In the genomic region with DNA sequence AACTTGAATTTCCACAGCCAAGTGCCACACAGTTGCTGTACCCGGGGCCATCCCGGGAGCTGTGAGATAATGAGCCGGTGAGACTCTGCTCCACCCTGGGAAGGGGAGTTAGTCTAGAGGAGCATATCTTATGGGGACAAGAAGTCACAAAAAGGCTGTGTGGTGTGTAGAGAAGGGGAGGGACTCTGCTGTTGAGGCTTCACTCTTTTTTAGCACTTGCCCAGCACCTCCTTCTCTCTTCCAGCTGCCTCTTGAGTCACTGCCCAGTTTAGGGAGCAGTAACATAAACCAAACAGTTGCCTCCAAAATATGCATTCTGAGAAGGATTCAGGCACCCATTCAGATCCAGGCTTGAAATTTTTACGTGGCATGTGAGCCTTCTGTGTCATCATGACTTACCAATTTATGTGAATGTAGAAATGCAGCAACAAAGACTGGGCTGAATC, we compare ENCODE assay signal across 1 cellular context.
TF ChIP-seq lines count a peak whose summit lies in the region.

No MANE protein-coding gene starts in this region.

TF ChIP-seq in K562, 482 proteins besides CTCF, POLR2A, EP300 and RAD21 (continued from another document and continues in another):
- TF ChIP-seq, protein P1, sequence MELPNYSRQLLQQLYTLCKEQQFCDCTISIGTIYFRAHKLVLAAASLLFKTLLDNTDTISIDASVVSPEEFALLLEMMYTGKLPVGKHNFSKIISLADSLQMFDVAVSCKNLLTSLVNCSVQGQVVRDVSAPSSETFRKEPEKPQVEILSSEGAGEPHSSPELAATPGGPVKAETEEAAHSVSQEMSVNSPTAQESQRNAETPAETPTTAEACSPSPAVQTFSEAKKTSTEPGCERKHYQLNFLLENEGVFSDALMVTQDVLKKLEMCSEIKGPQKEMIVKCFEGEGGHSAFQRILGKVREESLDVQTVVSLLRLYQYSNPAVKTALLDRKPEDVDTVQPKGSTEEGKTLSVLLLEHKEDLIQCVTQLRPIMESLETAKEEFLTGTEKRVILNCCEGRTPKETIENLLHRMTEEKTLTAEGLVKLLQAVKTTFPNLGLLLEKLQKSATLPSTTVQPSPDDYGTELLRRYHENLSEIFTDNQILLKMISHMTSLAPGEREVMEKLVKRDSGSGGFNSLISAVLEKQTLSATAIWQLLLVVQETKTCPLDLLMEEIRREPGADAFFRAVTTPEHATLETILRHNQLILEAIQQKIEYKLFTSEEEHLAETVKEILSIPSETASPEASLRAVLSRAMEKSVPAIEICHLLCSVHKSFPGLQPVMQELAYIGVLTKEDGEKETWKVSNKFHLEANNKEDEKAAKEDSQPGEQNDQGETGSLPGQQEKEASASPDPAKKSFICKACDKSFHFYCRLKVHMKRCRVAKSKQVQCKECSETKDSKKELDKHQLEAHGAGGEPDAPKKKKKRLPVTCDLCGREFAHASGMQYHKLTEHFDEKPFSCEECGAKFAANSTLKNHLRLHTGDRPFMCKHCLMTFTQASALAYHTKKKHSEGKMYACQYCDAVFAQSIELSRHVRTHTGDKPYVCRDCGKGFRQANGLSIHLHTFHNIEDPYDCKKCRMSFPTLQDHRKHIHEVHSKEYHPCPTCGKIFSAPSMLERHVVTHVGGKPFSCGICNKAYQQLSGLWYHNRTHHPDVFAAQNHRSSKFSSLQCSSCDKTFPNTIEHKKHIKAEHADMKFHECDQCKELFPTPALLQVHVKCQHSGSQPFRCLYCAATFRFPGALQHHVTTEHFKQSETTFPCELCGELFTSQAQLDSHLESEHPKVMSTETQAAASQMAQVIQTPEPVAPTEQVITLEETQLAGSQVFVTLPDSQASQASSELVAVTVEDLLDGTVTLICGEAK (IDR thresholded peaks at IDR 0.05): no peak
- TF ChIP-seq, protein P1 (CRISPR knock-in tag; IDR thresholded peaks at IDR 0.05): no peak
- TF ChIP-seq KDM1A (IDR thresholded peaks at IDR 0.05) (no peak), CREBBP (IDR thresholded peaks at IDR 0.05; ENCODE audit: low read depth, low read length) (no peak), ZNF778 (CRISPR knock-in tag; IDR thresholded peaks at IDR 0.05) (no peak), ZNF212 (CRISPR knock-in tag; IDR thresholded peaks at IDR 0.05) (no peak), MTA1 (IDR thresholded peaks at IDR 0.05; ENCODE audit: borderline replicate concordance) (no peak), MIER1 (IDR thresholded peaks at IDR 0.05; ENCODE audit: low read depth) (no peak), TEAD2 (tag; IDR thresholded peaks at IDR 0.05) (no peak), POLR3A (IDR thresholded peaks at IDR 0.05; ENCODE audit: borderline replicate concordance, extremely low read depth, insufficient read depth, insufficient read length) (no peak), ZSCAN29 (IDR thresholded peaks at IDR 0.05) (no peak), TRIM28 (IDR thresholded peaks at IDR 0.05) (0 out of 2 replicates have a peak, but pooled peaks have one; percentile 24), NR3C1 (CRISPR knock-in tag; IDR thresholded peaks at IDR 0.05) (no peak), SRSF7 (optimal IDR thresholded peaks at IDR 0.05; ENCODE audit: low read depth, low read length) (no peak), SIN3B (IDR thresholded peaks at IDR 0.05; ENCODE audit: low read depth) (no peak), TEAD4 (IDR thresholded peaks at IDR 0.05; ENCODE audit: low read length) (no peak), TEAD4 (CRISPR knock-in tag; IDR thresholded peaks at IDR 0.05; ENCODE audit: borderline replicate concordance) (no peak), KDM2B (CRISPR knock-in tag; IDR thresholded peaks at IDR 0.05) (peak; percentile 15; the same call in 1 of the 2 replicates), FOXK1 (CRISPR knock-in tag; IDR thresholded peaks at IDR 0.05; ENCODE audit: borderline replicate concordance) (peak; percentile 11; the same call in 1 of the 2 replicates), ARNT (IDR thresholded peaks at IDR 0.05) (no peak), ZNF232 (CRISPR knock-in tag; IDR thresholded peaks at IDR 0.05) (no peak), GABPB1 (CRISPR knock-in tag; IDR thresholded peaks at IDR 0.05) (no peak), HSF4 (CRISPR knock-in tag; IDR thresholded peaks at IDR 0.05; ENCODE audit: borderline replicate concordance) (no peak), YBX1 (IDR thresholded peaks at IDR 0.05) (no peak), ZNF23 (CRISPR knock-in tag; IDR thresholded peaks at IDR 0.05) (no peak), ZNF3 (CRISPR knock-in tag; IDR thresholded peaks at IDR 0.05) (no peak), CAMTA2 (CRISPR knock-in tag; conservative IDR thresholded peaks at IDR 0.05) (no peak), HDGF (IDR thresholded peaks at IDR 0.05) (no peak), MCM5 (IDR thresholded peaks at IDR 0.05; ENCODE audit: low read depth) (no peak), LCOR (CRISPR knock-in tag; IDR thresholded peaks at IDR 0.05) (0 out of 2 replicates have a peak, but pooled peaks have one; percentile 64), FOXP1 (CRISPR knock-in tag; IDR thresholded peaks at IDR 0.05) (no peak)
- TF ChIP-seq, protein P2, sequence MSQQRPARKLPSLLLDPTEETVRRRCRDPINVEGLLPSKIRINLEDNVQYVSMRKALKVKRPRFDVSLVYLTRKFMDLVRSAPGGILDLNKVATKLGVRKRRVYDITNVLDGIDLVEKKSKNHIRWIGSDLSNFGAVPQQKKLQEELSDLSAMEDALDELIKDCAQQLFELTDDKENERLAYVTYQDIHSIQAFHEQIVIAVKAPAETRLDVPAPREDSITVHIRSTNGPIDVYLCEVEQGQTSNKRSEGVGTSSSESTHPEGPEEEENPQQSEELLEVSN (IDR thresholded peaks at IDR 0.05; ENCODE audit: borderline replicate concordance in 1 of 2, extremely low read depth in 1 of 2, insufficient read depth in 1 of 2, insufficient read length in 1 of 2, low read depth in 1 of 2, low read length in 1 of 2, poor library complexity in 1 of 2, severe bottlenecking in 1 of 2): no peak
- TF ChIP-seq, protein P3, sequence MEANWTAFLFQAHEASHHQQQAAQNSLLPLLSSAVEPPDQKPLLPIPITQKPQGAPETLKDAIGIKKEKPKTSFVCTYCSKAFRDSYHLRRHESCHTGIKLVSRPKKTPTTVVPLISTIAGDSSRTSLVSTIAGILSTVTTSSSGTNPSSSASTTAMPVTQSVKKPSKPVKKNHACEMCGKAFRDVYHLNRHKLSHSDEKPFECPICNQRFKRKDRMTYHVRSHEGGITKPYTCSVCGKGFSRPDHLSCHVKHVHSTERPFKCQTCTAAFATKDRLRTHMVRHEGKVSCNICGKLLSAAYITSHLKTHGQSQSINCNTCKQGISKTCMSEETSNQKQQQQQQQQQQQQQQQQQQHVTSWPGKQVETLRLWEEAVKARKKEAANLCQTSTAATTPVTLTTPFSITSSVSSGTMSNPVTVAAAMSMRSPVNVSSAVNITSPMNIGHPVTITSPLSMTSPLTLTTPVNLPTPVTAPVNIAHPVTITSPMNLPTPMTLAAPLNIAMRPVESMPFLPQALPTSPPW (CRISPR knock-in tag; IDR thresholded peaks at IDR 0.05): no peak
- TF ChIP-seq, protein P4, sequence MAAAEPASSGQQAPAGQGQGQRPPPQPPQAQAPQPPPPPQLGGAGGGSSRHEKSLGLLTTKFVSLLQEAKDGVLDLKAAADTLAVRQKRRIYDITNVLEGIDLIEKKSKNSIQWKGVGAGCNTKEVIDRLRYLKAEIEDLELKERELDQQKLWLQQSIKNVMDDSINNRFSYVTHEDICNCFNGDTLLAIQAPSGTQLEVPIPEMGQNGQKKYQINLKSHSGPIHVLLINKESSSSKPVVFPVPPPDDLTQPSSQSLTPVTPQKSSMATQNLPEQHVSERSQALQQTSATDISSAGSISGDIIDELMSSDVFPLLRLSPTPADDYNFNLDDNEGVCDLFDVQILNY (CRISPR knock-in tag; IDR thresholded peaks at IDR 0.05): 0 out of 2 replicates have a peak, but pooled peaks have one; percentile 5
- TF ChIP-seq, protein P5, sequence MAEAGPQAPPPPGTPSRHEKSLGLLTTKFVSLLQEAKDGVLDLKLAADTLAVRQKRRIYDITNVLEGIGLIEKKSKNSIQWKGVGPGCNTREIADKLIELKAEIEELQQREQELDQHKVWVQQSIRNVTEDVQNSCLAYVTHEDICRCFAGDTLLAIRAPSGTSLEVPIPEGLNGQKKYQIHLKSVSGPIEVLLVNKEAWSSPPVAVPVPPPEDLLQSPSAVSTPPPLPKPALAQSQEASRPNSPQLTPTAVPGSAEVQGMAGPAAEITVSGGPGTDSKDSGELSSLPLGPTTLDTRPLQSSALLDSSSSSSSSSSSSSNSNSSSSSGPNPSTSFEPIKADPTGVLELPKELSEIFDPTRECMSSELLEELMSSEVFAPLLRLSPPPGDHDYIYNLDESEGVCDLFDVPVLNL (CRISPR knock-in tag; IDR thresholded peaks at IDR 0.05; ENCODE audit: low read depth): no peak
- TF ChIP-seq, protein P6, sequence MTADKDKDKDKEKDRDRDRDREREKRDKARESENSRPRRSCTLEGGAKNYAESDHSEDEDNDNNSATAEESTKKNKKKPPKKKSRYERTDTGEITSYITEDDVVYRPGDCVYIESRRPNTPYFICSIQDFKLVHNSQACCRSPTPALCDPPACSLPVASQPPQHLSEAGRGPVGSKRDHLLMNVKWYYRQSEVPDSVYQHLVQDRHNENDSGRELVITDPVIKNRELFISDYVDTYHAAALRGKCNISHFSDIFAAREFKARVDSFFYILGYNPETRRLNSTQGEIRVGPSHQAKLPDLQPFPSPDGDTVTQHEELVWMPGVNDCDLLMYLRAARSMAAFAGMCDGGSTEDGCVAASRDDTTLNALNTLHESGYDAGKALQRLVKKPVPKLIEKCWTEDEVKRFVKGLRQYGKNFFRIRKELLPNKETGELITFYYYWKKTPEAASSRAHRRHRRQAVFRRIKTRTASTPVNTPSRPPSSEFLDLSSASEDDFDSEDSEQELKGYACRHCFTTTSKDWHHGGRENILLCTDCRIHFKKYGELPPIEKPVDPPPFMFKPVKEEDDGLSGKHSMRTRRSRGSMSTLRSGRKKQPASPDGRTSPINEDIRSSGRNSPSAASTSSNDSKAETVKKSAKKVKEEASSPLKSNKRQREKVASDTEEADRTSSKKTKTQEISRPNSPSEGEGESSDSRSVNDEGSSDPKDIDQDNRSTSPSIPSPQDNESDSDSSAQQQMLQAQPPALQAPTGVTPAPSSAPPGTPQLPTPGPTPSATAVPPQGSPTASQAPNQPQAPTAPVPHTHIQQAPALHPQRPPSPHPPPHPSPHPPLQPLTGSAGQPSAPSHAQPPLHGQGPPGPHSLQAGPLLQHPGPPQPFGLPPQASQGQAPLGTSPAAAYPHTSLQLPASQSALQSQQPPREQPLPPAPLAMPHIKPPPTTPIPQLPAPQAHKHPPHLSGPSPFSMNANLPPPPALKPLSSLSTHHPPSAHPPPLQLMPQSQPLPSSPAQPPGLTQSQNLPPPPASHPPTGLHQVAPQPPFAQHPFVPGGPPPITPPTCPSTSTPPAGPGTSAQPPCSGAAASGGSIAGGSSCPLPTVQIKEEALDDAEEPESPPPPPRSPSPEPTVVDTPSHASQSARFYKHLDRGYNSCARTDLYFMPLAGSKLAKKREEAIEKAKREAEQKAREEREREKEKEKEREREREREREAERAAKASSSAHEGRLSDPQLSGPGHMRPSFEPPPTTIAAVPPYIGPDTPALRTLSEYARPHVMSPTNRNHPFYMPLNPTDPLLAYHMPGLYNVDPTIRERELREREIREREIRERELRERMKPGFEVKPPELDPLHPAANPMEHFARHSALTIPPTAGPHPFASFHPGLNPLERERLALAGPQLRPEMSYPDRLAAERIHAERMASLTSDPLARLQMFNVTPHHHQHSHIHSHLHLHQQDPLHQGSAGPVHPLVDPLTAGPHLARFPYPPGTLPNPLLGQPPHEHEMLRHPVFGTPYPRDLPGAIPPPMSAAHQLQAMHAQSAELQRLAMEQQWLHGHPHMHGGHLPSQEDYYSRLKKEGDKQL (CRISPR knock-in tag; IDR thresholded peaks at IDR 0.05; ENCODE audit: borderline replicate concordance): 0 out of 2 replicates have a peak, but pooled peaks have one; percentile 29
- TF ChIP-seq, protein P7, sequence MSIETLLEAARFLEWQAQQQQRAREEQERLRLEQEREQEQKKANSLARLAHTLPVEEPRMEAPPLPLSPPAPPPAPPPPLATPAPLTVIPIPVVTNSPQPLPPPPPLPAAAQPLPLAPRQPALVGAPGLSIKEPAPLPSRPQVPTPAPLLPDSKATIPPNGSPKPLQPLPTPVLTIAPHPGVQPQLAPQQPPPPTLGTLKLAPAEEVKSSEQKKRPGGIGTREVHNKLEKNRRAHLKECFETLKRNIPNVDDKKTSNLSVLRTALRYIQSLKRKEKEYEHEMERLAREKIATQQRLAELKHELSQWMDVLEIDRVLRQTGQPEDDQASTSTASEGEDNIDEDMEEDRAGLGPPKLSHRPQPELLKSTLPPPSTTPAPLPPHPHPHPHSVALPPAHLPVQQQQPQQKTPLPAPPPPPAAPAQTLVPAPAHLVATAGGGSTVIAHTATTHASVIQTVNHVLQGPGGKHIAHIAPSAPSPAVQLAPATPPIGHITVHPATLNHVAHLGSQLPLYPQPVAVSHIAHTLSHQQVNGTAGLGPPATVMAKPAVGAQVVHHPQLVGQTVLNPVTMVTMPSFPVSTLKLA (conservative IDR thresholded peaks at IDR 0.05): no peak
- TF ChIP-seq, protein P8, sequence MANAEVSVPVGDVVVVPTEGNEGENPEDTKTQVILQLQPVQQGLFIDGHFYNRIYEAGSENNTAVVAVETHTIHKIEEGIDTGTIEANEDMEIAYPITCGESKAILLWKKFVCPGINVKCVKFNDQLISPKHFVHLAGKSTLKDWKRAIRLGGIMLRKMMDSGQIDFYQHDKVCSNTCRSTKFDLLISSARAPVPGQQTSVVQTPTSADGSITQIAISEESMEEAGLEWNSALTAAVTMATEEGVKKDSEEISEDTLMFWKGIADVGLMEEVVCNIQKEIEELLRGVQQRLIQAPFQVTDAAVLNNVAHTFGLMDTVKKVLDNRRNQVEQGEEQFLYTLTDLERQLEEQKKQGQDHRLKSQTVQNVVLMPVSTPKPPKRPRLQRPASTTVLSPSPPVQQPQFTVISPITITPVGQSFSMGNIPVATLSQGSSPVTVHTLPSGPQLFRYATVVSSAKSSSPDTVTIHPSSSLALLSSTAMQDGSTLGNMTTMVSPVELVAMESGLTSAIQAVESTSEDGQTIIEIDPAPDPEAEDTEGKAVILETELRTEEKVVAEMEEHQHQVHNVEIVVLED (CRISPR knock-in tag; IDR thresholded peaks at IDR 0.05): no peak
